ENCODE assay signal across 9 cellular contexts in genomic region chr6:113122060-113122459, GRCh38.
DNase-seq lines count a peak whose midpoint lies in the region; ATAC-seq, FAIRE-seq and TF ChIP-seq lines count a peak whose summit lies in the region.
"Had no signal": no experiment of that assay in that cellular context is flagged by ENCODE, and none has a peak within 500 bp of the region (broad histone marks: within the 10 kb centered on the region; RNA-seq: fewer than 3 reads in every experiment).

No MANE protein-coding gene starts in this region.

- TF ChIP-seq POLR2A in upper lobe of left lung (IDR thresholded peaks at IDR 0.05): no peak

- TF ChIP-seq CTCF in chondrocyte (IDR thresholded peaks at IDR 0.05) (peak; percentile 78), keratinocyte (optimal IDR thresholded peaks at IDR 0.05 in 1 of 3, IDR thresholded peaks at IDR 0.05 in 1 of 3, conservative IDR thresholded peaks at IDR 0.05 in 1 of 3; ENCODE audit: extremely low read depth in 1 of 3, insufficient read depth in 2 of 3, low read length in 3 of 3) (peak; percentile 23 to 58 (median 41)), upper lobe of left lung (IDR thresholded peaks at IDR 0.05) (no peak)

- H3K4me3 ChIP-seq in HUES64 (ENCODE audit: low read length) (no peak overlapping the region), keratinocyte (ENCODE audit: control insufficient read depth in 2 of 3, extremely low read depth in 1 of 3, insufficient read depth in 2 of 3, low read depth in 1 of 3, low read length in 3 of 3) (no peak overlapping the region), upper lobe of left lung (no peak overlapping the region)

- ATAC-seq in upper lobe of left lung (ENCODE audit: low FRiP score in 2 of 2): no peak
- no peak for ATAC-seq in activated CD8-positive, alpha-beta memory T cell treated with anti-CD3 and anti-CD28 coated beads, Interleukin-2, amount 10 ng/mL, durations not matched to agents 7 days and 5 days
- no peak for ATAC-seq in activated T-cell treated with anti-CD3 and anti-CD28 coated beads, Interleukin-2, amount 50 U/mL, for 4 hours

- peaks cover 15% of the 10 kb centered on the region for H3K9me3 Mint-ChIP-seq in chondrocyte (ENCODE audit: low read depth)
- H3K9me3 Mint-ChIP-seq in activated CD8-positive, alpha-beta memory T cell treated with anti-CD3 and anti-CD28 coated beads, Interleukin-2, amount 10 ng/mL, durations not matched to agents 7 days and 5 days (ENCODE audit: low read depth): peaks cover 7% of the 10 kb centered on the region
- peaks cover 6% of the 10 kb centered on the region for H3K9me3 Mint-ChIP-seq in activated T-cell treated with anti-CD3 and anti-CD28 coated beads, Interleukin-2, amount 50 U/mL, for 4 hours

- H3K36me3 ChIP-seq in HUES64 (ENCODE audit: insufficient read depth, low read length): no peaks in the 10 kb centered on the region
- no peaks in the 10 kb centered on the region for H3K36me3 ChIP-seq in keratinocyte (ENCODE audit: control insufficient read depth in 2 of 2, extremely low read depth in 1 of 2, insufficient read depth in 2 of 2, low read length in 2 of 2)
- H3K36me3 ChIP-seq in upper lobe of left lung: no peaks in the 10 kb centered on the region

- peaks cover 11% of the 10 kb centered on the region for H3K36me3 Mint-ChIP-seq in chondrocyte (ENCODE audit: low read depth)
- H3K36me3 Mint-ChIP-seq in activated CD8-positive, alpha-beta memory T cell treated with anti-CD3 and anti-CD28 coated beads, Interleukin-2, amount 10 ng/mL, durations not matched to agents 7 days and 5 days: no peaks in the 10 kb centered on the region
- no peaks in the 10 kb centered on the region for H3K36me3 Mint-ChIP-seq in activated T-cell treated with anti-CD3 and anti-CD28 coated beads, Interleukin-2, amount 50 U/mL, for 4 hours (ENCODE audit: insufficient read depth)

- DNase-seq in AG08396 (ENCODE audit: low spot score) (peak; percentile 66), chondrocyte (ENCODE audit: low spot score) (no peak), keratinocyte (ENCODE audit: low read depth, low spot score) (peak; percentile 45), cerebellum (ENCODE audit: low spot score) (no peak), upper lobe of left lung (no peak)
- DNase-seq in activated CD8-positive, alpha-beta memory T cell treated with anti-CD3 and anti-CD28 coated beads, Interleukin-2, amount 10 ng/mL, durations not matched to agents 7 days and 5 days: no peak
- DNase-seq in activated T-cell treated with anti-CD3 and anti-CD28 coated beads, Interleukin-2, amount 50 U/mL, for 4 hours: no peak
- DNase-seq: activated T-cell treated with anti-CD3 and anti-CD28 coated beads for 4 hours had no signal

- H2AFZ ChIP-seq in keratinocyte (ENCODE audit: control insufficient read depth, low read length): no peak overlapping the region

- dilution Hi-C loops in keratinocyte (cut with MboI; ENCODE audit: extremely low pct_ligation_motif_present, low sequenced_read_pairs): no loop called here

- FAIRE-seq in keratinocyte (lab: Jason Lieb, UNC): peak; percentile 97

- H3K4me1 ChIP-seq in HUES64 (ENCODE audit: insufficient read depth, low read length): peaks cover 9% of the 10 kb centered on the region; the same call in 1 of the 2 replicates
- H3K4me1 ChIP-seq in keratinocyte (ENCODE audit: control insufficient read depth, extremely low read depth, insufficient read depth, low read length): peaks cover 28% of the 10 kb centered on the region
- no peaks in the 10 kb centered on the region for H3K4me1 ChIP-seq in upper lobe of left lung

- H4K20me1 ChIP-seq in keratinocyte (ENCODE audit: control insufficient read depth, extremely low read depth, insufficient read depth, low read length): no peaks in the 10 kb centered on the region

- H3K4me2 ChIP-seq in keratinocyte (ENCODE audit: control insufficient read depth, extremely low read depth, insufficient read depth, low read depth, low read length): peak overlapping the region; percentile 1

- no peaks in the 10 kb centered on the region for H3K9me1 ChIP-seq in keratinocyte (ENCODE audit: control insufficient read depth, extremely low read depth, insufficient read depth, low read length)

- H3K4me3 Mint-ChIP-seq in chondrocyte (ENCODE audit: unreplicated experiment): no peak overlapping the region
- no peak overlapping the region for H3K4me3 Mint-ChIP-seq in activated CD8-positive, alpha-beta memory T cell treated with anti-CD3 and anti-CD28 coated beads, Interleukin-2, amount 10 ng/mL, durations not matched to agents 7 days and 5 days
- no peak overlapping the region for H3K4me3 Mint-ChIP-seq in activated T-cell treated with anti-CD3 and anti-CD28 coated beads, Interleukin-2, amount 50 U/mL, for 4 hours

- H3K27ac ChIP-seq in HUES64 (ENCODE audit: low read depth, low read length): peak overlapping the region; percentile 19; the same call in 1 of the 2 replicates
- H3K27ac ChIP-seq in keratinocyte (ENCODE audit: control insufficient read depth, insufficient read depth, low read length): no peak overlapping the region
- no peak overlapping the region for H3K27ac ChIP-seq in upper lobe of left lung

- H3K9ac ChIP-seq in HUES64 (ENCODE audit: low read depth, low read length) (no peak overlapping the region), keratinocyte (ENCODE audit: control insufficient read depth, extremely low read depth, insufficient read depth, low read length) (no peak overlapping the region)

- H3K27me3 Mint-ChIP-seq in chondrocyte (ENCODE audit: low read depth): no peaks in the 10 kb centered on the region
- no peaks in the 10 kb centered on the region for H3K27me3 Mint-ChIP-seq in activated CD8-positive, alpha-beta memory T cell treated with anti-CD3 and anti-CD28 coated beads, Interleukin-2, amount 10 ng/mL, durations not matched to agents 7 days and 5 days
- H3K27me3 Mint-ChIP-seq in activated T-cell treated with anti-CD3 and anti-CD28 coated beads, Interleukin-2, amount 50 U/mL, for 4 hours (ENCODE audit: low read depth): no peaks in the 10 kb centered on the region

- peaks cover 67% of the 10 kb centered on the region for H3K4me1 Mint-ChIP-seq in chondrocyte (ENCODE audit: low read depth)
- H3K4me1 Mint-ChIP-seq in activated CD8-positive, alpha-beta memory T cell treated with anti-CD3 and anti-CD28 coated beads, Interleukin-2, amount 10 ng/mL, durations not matched to agents 7 days and 5 days: no peaks in the 10 kb centered on the region
- no peaks in the 10 kb centered on the region for H3K4me1 Mint-ChIP-seq in activated T-cell treated with anti-CD3 and anti-CD28 coated beads, Interleukin-2, amount 50 U/mL, for 4 hours (ENCODE audit: low read depth)

- H3K27ac Mint-ChIP-seq in chondrocyte (ENCODE audit: unreplicated experiment): peak overlapping the region; percentile 86
- no peak overlapping the region for H3K27ac Mint-ChIP-seq in activated CD8-positive, alpha-beta memory T cell treated with anti-CD3 and anti-CD28 coated beads, Interleukin-2, amount 10 ng/mL, durations not matched to agents 7 days and 5 days

- 80% methylated on average over 1 of the region's 1 CpG for WGBS in HUES64
- WGBS in upper lobe of left lung, 2 donors: 76 to 81% methylated on average over 1 of the region's 1 CpG

- H3K27me3 ChIP-seq in HUES64 (ENCODE audit: insufficient read depth, low read length) (no peaks in the 10 kb centered on the region), keratinocyte (ENCODE audit: control insufficient read depth, extremely low read depth, insufficient read depth, low read length) (no peaks in the 10 kb centered on the region), upper lobe of left lung (no peaks in the 10 kb centered on the region)

- H3K9me3 ChIP-seq in HUES64 (ENCODE audit: insufficient read depth, low read depth, low read length) (no peaks in the 10 kb centered on the region), keratinocyte (ENCODE audit: control insufficient read depth, low read depth, low read length) (peaks cover under 1% of the 10 kb centered on the region), upper lobe of left lung (no peaks in the 10 kb centered on the region)

- no peaks in the 10 kb centered on the region for H3K79me2 ChIP-seq in keratinocyte (ENCODE audit: control insufficient read depth, insufficient read depth, low read length)

- TF ChIP-seq EP300 in upper lobe of left lung (IDR thresholded peaks at IDR 0.05): no peak

- CTCF ChIA-PET in activated CD8-positive, alpha-beta memory T cell treated with anti-CD3 and anti-CD28 coated beads, Interleukin-2, amount 10 ng/mL, durations not matched to agents 7 days and 5 days (lab: Charles Lee): no interaction called here

Comparison
In these comparisons a context has a peak if more than half of its experiments do, and no peak if none do; other contexts are left out.
1. DNase-seq: peak in AG08396 (single experiment) and keratinocyte (single experiment); none in chondrocyte (single experiment), cerebellum (single experiment), upper lobe of left lung (0 of 2), activated CD8-positive, alpha-beta memory T cell treated with anti-CD3 and anti-CD28 coated beads, Interleukin-2, amount 10 ng/mL, durations not matched to agents 7 days and 5 days (single experiment) and activated T-cell treated with anti-CD3 and anti-CD28 coated beads, Interleukin-2, amount 50 U/mL, for 4 hours (single experiment).
2. CTCF ChIP-seq: peak in chondrocyte (single experiment) and keratinocyte (3 of 3); none in upper lobe of left lung (0 of 6).